Comparison of ENCODE assay signal across 16 cellular contexts in the genomic region with DNA sequence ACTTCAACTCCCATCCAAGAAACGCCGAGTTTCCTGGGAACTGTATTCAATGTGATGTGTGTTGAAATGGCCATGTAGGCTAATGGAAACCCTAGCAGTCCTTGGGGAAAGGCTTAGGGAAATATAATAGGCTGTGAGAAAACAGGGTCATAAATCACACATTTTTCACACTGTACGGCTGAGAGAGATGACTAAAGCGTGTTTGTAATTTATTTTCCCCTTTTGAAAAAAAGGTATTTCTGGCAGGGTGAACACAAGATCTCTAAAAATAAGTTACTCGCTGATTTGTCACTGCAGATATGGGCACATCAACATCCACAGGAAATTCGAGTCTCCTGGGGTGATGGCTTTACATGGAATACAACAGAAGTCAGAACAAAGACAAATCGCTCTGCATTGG.
A peak's percentile ranks its signal among the peaks of the same experiment; 100 is the strongest.
DNase-seq lines count a peak whose midpoint lies in the region; ATAC-seq and TF ChIP-seq lines count a peak whose summit lies in the region.
"Had no signal": no experiment of that assay in that cellular context is flagged by ENCODE, and none has a peak within 500 bp of the region (broad histone marks: within the 10 kb centered on the region; RNA-seq: fewer than 3 reads in every experiment).

No MANE protein-coding gene starts in this region.

- peak overlapping the region; percentile 94 for H3K27ac ChIP-seq in skeletal muscle tissue (ENCODE audit: low read depth, low read length)
- H3K27ac ChIP-seq in heart left ventricle = no peak overlapping the region
- H3K27ac ChIP-seq in transverse colon = no peak overlapping the region
- H3K27ac ChIP-seq: breast epithelium, prostate gland, RWPE1, suprapubic skin had no signal

- TF ChIP-seq CTCF in fibroblast of mammary gland (conservative IDR thresholded peaks at IDR 0.05; ENCODE audit: control insufficient read depth, insufficient read depth, low read depth, low read length) (no peak), heart left ventricle (IDR thresholded peaks at IDR 0.05) (no peak), transverse colon (IDR thresholded peaks at IDR 0.05) (no peak)

- H3K36me3 ChIP-seq in skeletal muscle tissue (ENCODE audit: control insufficient read depth in 3 of 3, insufficient read depth in 3 of 3, low read length in 3 of 3) = no peaks in the 10 kb centered on the region
- no peaks in the 10 kb centered on the region for H3K36me3 ChIP-seq in heart left ventricle
- H3K36me3 ChIP-seq in transverse colon = no peaks in the 10 kb centered on the region
- H3K36me3 ChIP-seq: breast epithelium, HAP-1, prostate gland, suprapubic skin had no signal

- intact Hi-C loops in heart left ventricle (cut with DNase I) = no loop called here
- intact Hi-C loops in transverse colon (cut with DNase I; ENCODE audit: low total_unique reads) = no loop called here

- in situ Hi-C loops in G401 (cut with HindIII; ENCODE audit: low sequenced_read_pairs) = no loop called here
- in situ Hi-C loops in transverse colon (cut with MboI; ENCODE audit: low pct_ligation_motif_present in 1 of 4, low pct_unique_long_range_greater_than_20kb in 1 of 4, low sequenced_read_pairs in 3 of 4) = no loop called here

- H3K9ac ChIP-seq in skeletal muscle tissue (ENCODE audit: low read depth in 1 of 3, low read length in 3 of 3) = peak overlapping the region in 2 of 3 donors; percentile 61 to 82

- no peak overlapping the region for H3K4me3 ChIP-seq in fibroblast of mammary gland (ENCODE audit: control insufficient read depth, low read depth, low read length)
- H3K4me3 ChIP-seq in skeletal muscle tissue (ENCODE audit: low read length in 3 of 3) = peak overlapping the region in 2 of 3 donors; percentile 71 to 73
- H3K4me3 ChIP-seq in heart left ventricle = no peak overlapping the region
- H3K4me3 ChIP-seq in transverse colon = no peak overlapping the region
- H3K4me3 ChIP-seq: breast epithelium, HAP-1, prostate gland, suprapubic skin had no signal

- ATAC-seq in heart left ventricle = no peak
- ATAC-seq: natural killer cell treated with Interleukin-12 subunit alpha and Interleukin-12 subunit beta and Interleukin-15 and Interleukin-18, amount 100 ng/mL, for 72 hours had no signal

- DNase-seq in G401 (ENCODE audit: low spot score) (peak; percentile 5), NCI-H69 (lab: John Stamatoyannopoulos, UW) (peak; percentile 50), fibroblast of mammary gland (ENCODE audit: low read depth) (peak; percentile 80), heart left ventricle (no peak), HCEC 1CT (no peak), transverse colon (no peak)
- DNase-seq: GF-D8; NCI-H146; stimulated activated CD4-positive, alpha-beta T cell treated with anti-CD3 and anti-CD28 coated beads, Interleukin-12 subunit alpha, Interleukin-12 subunit beta, amount 100 ng/mL, for 4 hours had no signal

- no peaks in the 10 kb centered on the region for H3K27me3 ChIP-seq in skeletal muscle tissue (ENCODE audit: control insufficient read depth in 3 of 3, insufficient read depth in 3 of 3, low read length in 3 of 3)
- no peaks in the 10 kb centered on the region for H3K27me3 ChIP-seq in heart left ventricle
- no peaks in the 10 kb centered on the region for H3K27me3 ChIP-seq in transverse colon
- H3K27me3 ChIP-seq: breast epithelium, suprapubic skin had no signal

- H3K9me3 ChIP-seq in skeletal muscle tissue (ENCODE audit: control insufficient read depth in 3 of 3, low read length in 3 of 3) (no peaks in the 10 kb centered on the region), heart left ventricle (no peaks in the 10 kb centered on the region), transverse colon (no peaks in the 10 kb centered on the region)
- H3K9me3 ChIP-seq: breast epithelium, HAP-1, prostate gland, suprapubic skin had no signal

- WGBS in heart left ventricle, 4 donors = 39 to 50% (median 42%) methylated on average over 7 of the region's 7 CpGs
- 47 to 50% methylated on average over 6 to 7 of the region's 7 CpGs for whole genome bisulfite sequencing in transverse colon (ENCODE audit: low coverage in 1 of 2), 2 donors

- no peak for TF ChIP-seq POLR2A in heart left ventricle (IDR thresholded peaks at IDR 0.05)
- no peak for TF ChIP-seq POLR2A in transverse colon (IDR thresholded peaks at IDR 0.05)

- H3K4me1 ChIP-seq in skeletal muscle tissue (ENCODE audit: control insufficient read depth in 3 of 3, insufficient read depth in 3 of 3, low read length in 3 of 3) (peaks cover 15 to 31% (median 20%) of the 10 kb centered on the region in 3 donors), heart left ventricle (peaks cover 0 to 17% (median 4%) of the 10 kb centered on the region in 12 donors), transverse colon (peaks cover 0 to 4% (median 0%) of the 10 kb centered on the region in 4 donors)
- H3K4me1 ChIP-seq: breast epithelium, HAP-1, prostate gland had no signal

- TF ChIP-seq EP300 in transverse colon (IDR thresholded peaks at IDR 0.05; ENCODE audit: low read depth) = no peak

Comparison
In these comparisons a context has a peak if more than half of its experiments do, and no peak if none do; other contexts are left out.
1. DNase-seq: peak in G401 (single experiment), NCI-H69 (single experiment) and fibroblast of mammary gland (single experiment); none in heart left ventricle (0 of 5), HCEC 1CT (single experiment) and transverse colon (single experiment).
2. H3K4me3 ChIP-seq: peak in skeletal muscle tissue (2 of 3); none in fibroblast of mammary gland (single experiment), heart left ventricle (0 of 12) and transverse colon (0 of 4).